Comparison of ENCODE assay signal across 1 cellular context in the genomic region with DNA sequence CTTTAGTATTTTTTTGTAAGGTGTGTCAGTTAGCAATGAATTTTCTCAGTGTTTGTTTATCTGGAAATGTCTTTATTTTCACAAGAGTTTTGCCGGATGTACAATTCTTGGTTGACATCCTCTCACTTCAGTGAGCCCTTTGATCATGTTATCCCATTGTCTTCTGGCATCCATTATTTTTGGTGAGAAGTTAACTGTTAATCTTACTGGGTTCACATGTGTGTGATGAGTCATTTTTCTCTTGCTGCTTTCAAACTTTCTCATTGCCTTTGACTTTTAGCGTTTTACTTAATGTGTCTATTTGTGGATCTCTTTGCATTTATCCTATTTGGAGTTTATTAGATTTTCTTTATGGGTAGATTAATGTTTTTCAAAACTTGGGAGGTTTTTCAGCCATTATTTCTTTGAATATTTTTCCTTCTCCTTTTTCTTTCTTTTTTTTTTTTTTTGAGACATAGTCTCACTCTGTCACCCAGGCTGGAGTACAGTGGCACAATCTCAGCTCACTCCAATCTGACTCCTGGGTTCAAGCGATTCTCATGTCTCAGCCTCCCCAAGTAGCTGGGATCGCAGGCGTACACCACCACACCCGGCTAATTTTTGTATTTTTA.
TF ChIP-seq lines count a peak whose summit lies in the region.

No MANE protein-coding gene starts in this region.

TF ChIP-seq in K562, 482 proteins besides CTCF, POLR2A, EP300 and RAD21 (continued from another document and continues in another):
- TF ChIP-seq, protein P1, sequence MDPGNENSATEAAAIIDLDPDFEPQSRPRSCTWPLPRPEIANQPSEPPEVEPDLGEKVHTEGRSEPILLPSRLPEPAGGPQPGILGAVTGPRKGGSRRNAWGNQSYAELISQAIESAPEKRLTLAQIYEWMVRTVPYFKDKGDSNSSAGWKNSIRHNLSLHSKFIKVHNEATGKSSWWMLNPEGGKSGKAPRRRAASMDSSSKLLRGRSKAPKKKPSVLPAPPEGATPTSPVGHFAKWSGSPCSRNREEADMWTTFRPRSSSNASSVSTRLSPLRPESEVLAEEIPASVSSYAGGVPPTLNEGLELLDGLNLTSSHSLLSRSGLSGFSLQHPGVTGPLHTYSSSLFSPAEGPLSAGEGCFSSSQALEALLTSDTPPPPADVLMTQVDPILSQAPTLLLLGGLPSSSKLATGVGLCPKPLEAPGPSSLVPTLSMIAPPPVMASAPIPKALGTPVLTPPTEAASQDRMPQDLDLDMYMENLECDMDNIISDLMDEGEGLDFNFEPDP (CRISPR knock-in tag; IDR thresholded peaks at IDR 0.05): no peak
- TF ChIP-seq NR2C1 (IDR thresholded peaks at IDR 0.05): peak; percentile 35; the same call in 1 of the 2 replicates
- TF ChIP-seq NR2C1 (tag; IDR thresholded peaks at IDR 0.05): peak; percentile 23; the same call in 1 of the 2 replicates
- no peak for TF ChIP-seq BDP1 (IDR thresholded peaks at IDR 0.05; ENCODE audit: insufficient read depth, insufficient read length)
- TF ChIP-seq ASH1L (IDR thresholded peaks at IDR 0.05; ENCODE audit: borderline replicate concordance, low read depth, partially characterized antibody): no peak
- TF ChIP-seq, protein P2, sequence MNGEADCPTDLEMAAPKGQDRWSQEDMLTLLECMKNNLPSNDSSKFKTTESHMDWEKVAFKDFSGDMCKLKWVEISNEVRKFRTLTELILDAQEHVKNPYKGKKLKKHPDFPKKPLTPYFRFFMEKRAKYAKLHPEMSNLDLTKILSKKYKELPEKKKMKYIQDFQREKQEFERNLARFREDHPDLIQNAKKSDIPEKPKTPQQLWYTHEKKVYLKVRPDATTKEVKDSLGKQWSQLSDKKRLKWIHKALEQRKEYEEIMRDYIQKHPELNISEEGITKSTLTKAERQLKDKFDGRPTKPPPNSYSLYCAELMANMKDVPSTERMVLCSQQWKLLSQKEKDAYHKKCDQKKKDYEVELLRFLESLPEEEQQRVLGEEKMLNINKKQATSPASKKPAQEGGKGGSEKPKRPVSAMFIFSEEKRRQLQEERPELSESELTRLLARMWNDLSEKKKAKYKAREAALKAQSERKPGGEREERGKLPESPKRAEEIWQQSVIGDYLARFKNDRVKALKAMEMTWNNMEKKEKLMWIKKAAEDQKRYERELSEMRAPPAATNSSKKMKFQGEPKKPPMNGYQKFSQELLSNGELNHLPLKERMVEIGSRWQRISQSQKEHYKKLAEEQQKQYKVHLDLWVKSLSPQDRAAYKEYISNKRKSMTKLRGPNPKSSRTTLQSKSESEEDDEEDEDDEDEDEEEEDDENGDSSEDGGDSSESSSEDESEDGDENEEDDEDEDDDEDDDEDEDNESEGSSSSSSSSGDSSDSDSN (IDR thresholded peaks at IDR 0.05; ENCODE audit: borderline replicate concordance in 1 of 2, low read depth in 2 of 2, low read length in 2 of 2): no peak
- TF ChIP-seq ZNF785 (CRISPR knock-in tag; IDR thresholded peaks at IDR 0.05): no peak
- TF ChIP-seq HCFC1 (IDR thresholded peaks at IDR 0.05; ENCODE audit: low read depth, low read length): no peak
- TF ChIP-seq, protein P3, sequence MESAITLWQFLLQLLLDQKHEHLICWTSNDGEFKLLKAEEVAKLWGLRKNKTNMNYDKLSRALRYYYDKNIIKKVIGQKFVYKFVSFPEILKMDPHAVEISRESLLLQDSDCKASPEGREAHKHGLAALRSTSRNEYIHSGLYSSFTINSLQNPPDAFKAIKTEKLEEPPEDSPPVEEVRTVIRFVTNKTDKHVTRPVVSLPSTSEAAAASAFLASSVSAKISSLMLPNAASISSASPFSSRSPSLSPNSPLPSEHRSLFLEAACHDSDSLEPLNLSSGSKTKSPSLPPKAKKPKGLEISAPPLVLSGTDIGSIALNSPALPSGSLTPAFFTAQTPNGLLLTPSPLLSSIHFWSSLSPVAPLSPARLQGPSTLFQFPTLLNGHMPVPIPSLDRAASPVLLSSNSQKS (CRISPR knock-in tag; IDR thresholded peaks at IDR 0.05): no peak
- no peak for TF ChIP-seq RCOR1 (IDR thresholded peaks at IDR 0.05; ENCODE audit: borderline replicate concordance in 1 of 2, low read depth in 2 of 2, low read length in 2 of 2)
- TF ChIP-seq MTA3 (IDR thresholded peaks at IDR 0.05; ENCODE audit: borderline replicate concordance): peak; percentile 67; the same call in 1 of the 2 replicates
- TF ChIP-seq CREBBP (IDR thresholded peaks at IDR 0.05; ENCODE audit: low read depth, low read length): no peak
- TF ChIP-seq EP400 (IDR thresholded peaks at IDR 0.05): peak; percentile 22; the same call in 1 of the 2 replicates
- TF ChIP-seq THRAP3 (IDR thresholded peaks at IDR 0.05; ENCODE audit: borderline replicate concordance): no peak
- peak; percentile 33; the same call in 1 of the 2 replicates for TF ChIP-seq MTA1 (IDR thresholded peaks at IDR 0.05; ENCODE audit: borderline replicate concordance)
- no peak for TF ChIP-seq MTF1 (CRISPR knock-in tag; IDR thresholded peaks at IDR 0.05; ENCODE audit: borderline replicate concordance)
- no peak for TF ChIP-seq ZNF3 (CRISPR knock-in tag; IDR thresholded peaks at IDR 0.05)
- no peak for TF ChIP-seq ZNF263 (CRISPR knock-in tag; IDR thresholded peaks at IDR 0.05; ENCODE audit: borderline replicate concordance)
- TF ChIP-seq NCOA2 (IDR thresholded peaks at IDR 0.05; ENCODE audit: partially characterized antibody in 2 of 2): no peak
- no peak for TF ChIP-seq ZFPM2 (CRISPR knock-in tag; IDR thresholded peaks at IDR 0.05)
- no peak for TF ChIP-seq ERF (CRISPR knock-in tag; IDR thresholded peaks at IDR 0.05)
- TF ChIP-seq FOXM1 (IDR thresholded peaks at IDR 0.05; ENCODE audit: low read depth): no peak
- TF ChIP-seq FOXM1 (CRISPR knock-in tag; IDR thresholded peaks at IDR 0.05; ENCODE audit: low read depth): no peak
- no peak for TF ChIP-seq POLR3A (IDR thresholded peaks at IDR 0.05; ENCODE audit: borderline replicate concordance, extremely low read depth, insufficient read depth, insufficient read length)
- TF ChIP-seq CHD1 (IDR thresholded peaks at IDR 0.05; ENCODE audit: low read length): no peak
- no peak for TF ChIP-seq ZBTB8A (IDR thresholded peaks at IDR 0.05; ENCODE audit: partially characterized antibody)
- no peak for TF ChIP-seq TAF15 (IDR thresholded peaks at IDR 0.05; ENCODE audit: low read depth, low read length)
- no peak for TF ChIP-seq GTF2F1 (IDR thresholded peaks at IDR 0.05; ENCODE audit: low read depth, low read length)
- no peak for TF ChIP-seq ZNF408 (CRISPR knock-in tag; IDR thresholded peaks at IDR 0.05; ENCODE audit: low read depth)
- TF ChIP-seq NELFE (IDR thresholded peaks at IDR 0.05; ENCODE audit: insufficient read depth, insufficient read length): no peak
- TF ChIP-seq, protein P4, sequence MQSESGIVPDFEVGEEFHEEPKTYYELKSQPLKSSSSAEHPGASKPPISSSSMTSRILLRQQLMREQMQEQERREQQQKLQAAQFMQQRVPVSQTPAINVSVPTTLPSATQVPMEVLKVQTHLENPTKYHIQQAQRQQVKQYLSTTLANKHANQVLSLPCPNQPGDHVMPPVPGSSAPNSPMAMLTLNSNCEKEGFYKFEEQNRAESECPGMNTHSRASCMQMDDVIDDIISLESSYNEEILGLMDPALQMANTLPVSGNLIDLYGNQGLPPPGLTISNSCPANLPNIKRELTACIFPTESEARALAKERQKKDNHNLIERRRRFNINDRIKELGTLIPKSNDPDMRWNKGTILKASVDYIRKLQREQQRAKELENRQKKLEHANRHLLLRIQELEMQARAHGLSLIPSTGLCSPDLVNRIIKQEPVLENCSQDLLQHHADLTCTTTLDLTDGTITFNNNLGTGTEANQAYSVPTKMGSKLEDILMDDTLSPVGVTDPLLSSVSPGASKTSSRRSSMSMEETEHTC (IDR thresholded peaks at IDR 0.05): peak; percentile 52; the same call in 1 of the 2 replicates
- no peak for TF ChIP-seq MTA2 (IDR thresholded peaks at IDR 0.05; ENCODE audit: low read depth)
- TF ChIP-seq SLC30A9 (CRISPR knock-in tag; IDR thresholded peaks at IDR 0.05): no peak
- TF ChIP-seq RBM14 (IDR thresholded peaks at IDR 0.05; ENCODE audit: borderline replicate concordance, insufficient read depth, low read depth, low read length): no peak
- TF ChIP-seq, protein P5, sequence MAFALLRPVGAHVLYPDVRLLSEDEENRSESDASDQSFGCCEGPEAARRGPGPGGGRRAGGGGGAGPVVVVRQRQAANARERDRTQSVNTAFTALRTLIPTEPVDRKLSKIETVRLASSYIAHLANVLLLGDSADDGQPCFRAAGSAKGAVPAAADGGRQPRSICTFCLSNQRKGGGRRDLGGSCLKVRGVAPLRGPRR (CRISPR knock-in tag; IDR thresholded peaks at IDR 0.05): no peak
- 0 out of 2 replicates have a peak, but pooled peaks have one; percentile 6 for TF ChIP-seq MAFG (tag; conservative IDR thresholded peaks at IDR 0.05)
- TF ChIP-seq WHSC1 (IDR thresholded peaks at IDR 0.05; ENCODE audit: low read length): no peak
- TF ChIP-seq, protein P6, sequence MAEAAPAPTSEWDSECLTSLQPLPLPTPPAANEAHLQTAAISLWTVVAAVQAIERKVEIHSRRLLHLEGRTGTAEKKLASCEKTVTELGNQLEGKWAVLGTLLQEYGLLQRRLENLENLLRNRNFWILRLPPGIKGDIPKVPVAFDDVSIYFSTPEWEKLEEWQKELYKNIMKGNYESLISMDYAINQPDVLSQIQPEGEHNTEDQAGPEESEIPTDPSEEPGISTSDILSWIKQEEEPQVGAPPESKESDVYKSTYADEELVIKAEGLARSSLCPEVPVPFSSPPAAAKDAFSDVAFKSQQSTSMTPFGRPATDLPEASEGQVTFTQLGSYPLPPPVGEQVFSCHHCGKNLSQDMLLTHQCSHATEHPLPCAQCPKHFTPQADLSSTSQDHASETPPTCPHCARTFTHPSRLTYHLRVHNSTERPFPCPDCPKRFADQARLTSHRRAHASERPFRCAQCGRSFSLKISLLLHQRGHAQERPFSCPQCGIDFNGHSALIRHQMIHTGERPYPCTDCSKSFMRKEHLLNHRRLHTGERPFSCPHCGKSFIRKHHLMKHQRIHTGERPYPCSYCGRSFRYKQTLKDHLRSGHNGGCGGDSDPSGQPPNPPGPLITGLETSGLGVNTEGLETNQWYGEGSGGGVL (CRISPR knock-in tag; IDR thresholded peaks at IDR 0.05): no peak
- peak; percentile 21; the same call in 1 of the 2 replicates for TF ChIP-seq EGR1 (conservative IDR thresholded peaks at IDR 0.05)
- TF ChIP-seq MCM7 (IDR thresholded peaks at IDR 0.05): no peak
- TF ChIP-seq ATF7 (IDR thresholded peaks at IDR 0.05): peak; percentile 56
- 0 out of 2 replicates have a peak, but pooled peaks have one; percentile 27 for TF ChIP-seq ETV1 (tag; conservative IDR thresholded peaks at IDR 0.05; ENCODE audit: low read depth)
- TF ChIP-seq CEBPG (CRISPR knock-in tag; IDR thresholded peaks at IDR 0.05): no peak
- TF ChIP-seq CEBPG (tag; conservative IDR thresholded peaks at IDR 0.05 in 1 of 2, IDR thresholded peaks at IDR 0.05 in 1 of 2): no peak
- TF ChIP-seq, protein P7, sequence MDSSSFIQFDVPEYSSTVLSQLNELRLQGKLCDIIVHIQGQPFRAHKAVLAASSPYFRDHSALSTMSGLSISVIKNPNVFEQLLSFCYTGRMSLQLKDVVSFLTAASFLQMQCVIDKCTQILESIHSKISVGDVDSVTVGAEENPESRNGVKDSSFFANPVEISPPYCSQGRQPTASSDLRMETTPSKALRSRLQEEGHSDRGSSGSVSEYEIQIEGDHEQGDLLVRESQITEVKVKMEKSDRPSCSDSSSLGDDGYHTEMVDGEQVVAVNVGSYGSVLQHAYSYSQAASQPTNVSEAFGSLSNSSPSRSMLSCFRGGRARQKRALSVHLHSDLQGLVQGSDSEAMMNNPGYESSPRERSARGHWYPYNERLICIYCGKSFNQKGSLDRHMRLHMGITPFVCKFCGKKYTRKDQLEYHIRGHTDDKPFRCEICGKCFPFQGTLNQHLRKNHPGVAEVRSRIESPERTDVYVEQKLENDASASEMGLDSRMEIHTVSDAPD (CRISPR knock-in tag; IDR thresholded peaks at IDR 0.05): no peak
- TF ChIP-seq, protein P8, sequence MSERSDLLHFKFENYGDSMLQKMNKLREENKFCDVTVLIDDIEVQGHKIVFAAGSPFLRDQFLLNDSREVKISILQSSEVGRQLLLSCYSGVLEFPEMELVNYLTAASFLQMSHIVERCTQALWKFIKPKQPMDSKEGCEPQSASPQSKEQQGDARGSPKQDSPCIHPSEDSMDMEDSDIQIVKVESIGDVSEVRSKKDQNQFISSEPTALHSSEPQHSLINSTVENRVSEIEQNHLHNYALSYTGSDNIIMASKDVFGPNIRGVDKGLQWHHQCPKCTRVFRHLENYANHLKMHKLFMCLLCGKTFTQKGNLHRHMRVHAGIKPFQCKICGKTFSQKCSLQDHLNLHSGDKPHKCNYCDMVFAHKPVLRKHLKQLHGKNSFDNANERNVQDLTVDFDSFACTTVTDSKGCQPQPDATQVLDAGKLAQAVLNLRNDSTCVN (CRISPR knock-in tag; IDR thresholded peaks at IDR 0.05): no peak
- TF ChIP-seq LEF1 (IDR thresholded peaks at IDR 0.05): peak; percentile 97
- peak; percentile 99 for TF ChIP-seq JUND (IDR thresholded peaks at IDR 0.05; ENCODE audit: borderline replicate concordance, low read depth, low read length)
- peak; percentile 100 for TF ChIP-seq JUND (tag; IDR thresholded peaks at IDR 0.05; ENCODE audit: borderline replicate concordance, low read depth, low read length)
- no peak for TF ChIP-seq ZNF384 (IDR thresholded peaks at IDR 0.05; ENCODE audit: low read depth, low read length)
- TF ChIP-seq, protein P9, sequence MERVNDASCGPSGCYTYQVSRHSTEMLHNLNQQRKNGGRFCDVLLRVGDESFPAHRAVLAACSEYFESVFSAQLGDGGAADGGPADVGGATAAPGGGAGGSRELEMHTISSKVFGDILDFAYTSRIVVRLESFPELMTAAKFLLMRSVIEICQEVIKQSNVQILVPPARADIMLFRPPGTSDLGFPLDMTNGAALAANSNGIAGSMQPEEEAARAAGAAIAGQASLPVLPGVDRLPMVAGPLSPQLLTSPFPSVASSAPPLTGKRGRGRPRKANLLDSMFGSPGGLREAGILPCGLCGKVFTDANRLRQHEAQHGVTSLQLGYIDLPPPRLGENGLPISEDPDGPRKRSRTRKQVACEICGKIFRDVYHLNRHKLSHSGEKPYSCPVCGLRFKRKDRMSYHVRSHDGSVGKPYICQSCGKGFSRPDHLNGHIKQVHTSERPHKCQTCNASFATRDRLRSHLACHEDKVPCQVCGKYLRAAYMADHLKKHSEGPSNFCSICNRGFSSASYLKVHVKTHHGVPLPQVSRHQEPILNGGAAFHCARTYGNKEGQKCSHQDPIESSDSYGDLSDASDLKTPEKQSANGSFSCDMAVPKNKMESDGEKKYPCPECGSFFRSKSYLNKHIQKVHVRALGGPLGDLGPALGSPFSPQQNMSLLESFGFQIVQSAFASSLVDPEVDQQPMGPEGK (CRISPR knock-in tag; IDR thresholded peaks at IDR 0.05; ENCODE audit: borderline replicate concordance): no peak
- peak; percentile 27 for TF ChIP-seq RBM25 (IDR thresholded peaks at IDR 0.05; ENCODE audit: low read depth, low read length, severe bottlenecking)
- TF ChIP-seq FOXP1 (CRISPR knock-in tag; IDR thresholded peaks at IDR 0.05): no peak
- TF ChIP-seq, protein P10, sequence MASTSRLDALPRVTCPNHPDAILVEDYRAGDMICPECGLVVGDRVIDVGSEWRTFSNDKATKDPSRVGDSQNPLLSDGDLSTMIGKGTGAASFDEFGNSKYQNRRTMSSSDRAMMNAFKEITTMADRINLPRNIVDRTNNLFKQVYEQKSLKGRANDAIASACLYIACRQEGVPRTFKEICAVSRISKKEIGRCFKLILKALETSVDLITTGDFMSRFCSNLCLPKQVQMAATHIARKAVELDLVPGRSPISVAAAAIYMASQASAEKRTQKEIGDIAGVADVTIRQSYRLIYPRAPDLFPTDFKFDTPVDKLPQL (IDR thresholded peaks at IDR 0.05; ENCODE audit: extremely low read depth, insufficient read length): no peak
- no peak for TF ChIP-seq PTBP1 (IDR thresholded peaks at IDR 0.05; ENCODE audit: low read depth, low read length)
- TF ChIP-seq SETDB1 (IDR thresholded peaks at IDR 0.05; ENCODE audit: low read length): no peak
